In the genomic region with DNA sequence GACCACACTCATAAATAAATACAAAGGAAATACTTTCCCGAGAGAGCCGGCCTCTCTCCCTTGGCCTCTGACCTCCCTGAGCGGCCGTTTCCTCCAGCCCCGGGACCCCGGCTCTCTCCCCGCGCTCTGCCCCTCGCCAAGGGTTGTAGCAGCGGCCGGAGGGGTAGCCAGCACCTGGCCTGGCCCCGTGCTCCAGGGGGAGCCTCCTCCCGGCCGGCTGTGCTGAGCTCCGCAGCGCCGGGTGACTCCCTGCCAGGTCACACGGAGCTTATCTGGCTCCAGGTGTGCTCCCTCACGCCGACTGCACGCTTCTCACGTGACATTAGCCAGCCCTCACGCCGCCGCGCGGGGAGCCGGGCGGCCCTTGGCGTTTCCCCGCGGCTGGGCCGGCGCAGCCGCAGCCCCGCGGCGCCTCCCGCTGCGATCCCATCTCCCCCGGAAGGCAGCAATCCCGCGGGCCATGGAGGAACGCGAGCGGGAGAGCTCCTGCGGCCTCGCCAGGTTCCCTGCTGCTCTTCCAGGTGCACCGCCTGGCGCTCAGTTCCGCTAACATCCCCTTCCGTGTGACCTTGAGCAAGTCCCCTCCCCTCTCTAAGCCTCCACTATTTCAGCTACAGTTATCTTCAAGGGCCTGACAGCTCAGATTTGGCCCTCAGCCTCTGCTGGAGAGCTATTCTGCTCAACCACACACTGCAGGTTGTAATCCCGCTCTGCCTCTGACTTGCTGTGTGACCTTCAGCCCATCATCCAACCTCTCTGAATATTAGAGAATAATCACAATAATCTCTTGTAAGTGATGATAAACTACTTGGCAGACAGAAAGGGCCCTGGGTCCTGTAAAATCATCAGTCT, we compare ENCODE assay signal across 8 cellular contexts. TPM values are rescaled to one million over a fixed set of nuclear protein-coding genes. Genes with fewer than 3 reads are reported as not detected.
DNase-seq lines count a peak whose midpoint lies in the region; ATAC-seq and TF ChIP-seq lines count a peak whose summit lies in the region.

No MANE protein-coding gene starts in this region.

- no peaks in the 10 kb centered on the region for H3K27me3 ChIP-seq in endocrine pancreas (ENCODE audit: control insufficient read depth, insufficient read depth, low read length)

- no peak for TF ChIP-seq CTCF in activated CD8-positive, alpha-beta T cell treated with anti-CD3 and anti-CD28 coated beads for 36 hours (IDR thresholded peaks at IDR 0.05)
- no peak for TF ChIP-seq CTCF in mucosa of descending colon (IDR thresholded peaks at IDR 0.05)

- H3K9me3 Mint-ChIP-seq in activated CD8-positive, alpha-beta T cell treated with anti-CD3 and anti-CD28 coated beads for 36 hours = no peaks in the 10 kb centered on the region

- H3K4me3 Mint-ChIP-seq in activated CD8-positive, alpha-beta T cell treated with anti-CD3 and anti-CD28 coated beads for 36 hours = peak overlapping the region; percentile 79

- H3K4me3 ChIP-seq in endocrine pancreas (ENCODE audit: control insufficient read depth, insufficient read depth, low read length) (peak overlapping the region; percentile 27), mucosa of descending colon (peak overlapping the region; percentile 25)

- no peaks in the 10 kb centered on the region for H3K9me3 ChIP-seq in endocrine pancreas (ENCODE audit: control insufficient read depth, low read length)
- no peaks in the 10 kb centered on the region for H3K9me3 ChIP-seq in mucosa of descending colon

- CTCF ChIA-PET in activated CD8-positive, alpha-beta T cell treated with anti-CD3 and anti-CD28 coated beads for 36 hours (lab: Charles Lee) = interaction anchor here (0.9 to 10.1 kb wide), 13 partner anchors 10 to 193 kb away, joined by 3 to 355 read pairs (median 5); no protein-coding TSS in a partner anchor

- peak overlapping the region; percentile 63 for H3K9ac ChIP-seq in endocrine pancreas (ENCODE audit: control insufficient read depth, insufficient read depth, low read length)

- ATAC-seq in HG02885 (IDR thresholded peaks at IDR 0.05; ENCODE audit: poor library complexity, unreplicated experiment) = peak; percentile 54
- peak; percentile 40 for ATAC-seq in activated CD8-positive, alpha-beta T cell treated with anti-CD3 and anti-CD28 coated beads for 36 hours
- ATAC-seq in mucosa of descending colon = peak; percentile 65
- peak; percentile 26 for ATAC-seq in stimulated activated naive CD8-positive, alpha-beta T cell treated with anti-CD3 and anti-CD28 coated beads, Interleukin-15, Interleukin-2, amounts not matched to agents 100 U/mL and 50 U/mL, for 24 hours
- no peak for ATAC-seq in HG02571 (IDR thresholded peaks at IDR 0.05; ENCODE audit: unreplicated experiment)

- peaks cover 31% of the 10 kb centered on the region for H3K4me1 Mint-ChIP-seq in activated CD8-positive, alpha-beta T cell treated with anti-CD3 and anti-CD28 coated beads for 36 hours (ENCODE audit: low read depth)

- H3K27ac Mint-ChIP-seq in activated CD8-positive, alpha-beta T cell treated with anti-CD3 and anti-CD28 coated beads for 36 hours = peak overlapping the region; percentile 90

- intact Hi-C loops in activated CD8-positive, alpha-beta T cell treated with anti-CD3 and anti-CD28 coated beads for 36 hours (cut with micrococcal nuclease) = no loop called here
- intact Hi-C loops in mucosa of descending colon (cut with DNase I, micrococcal nuclease) = no loop called here

- H3K27me3 Mint-ChIP-seq in activated CD8-positive, alpha-beta T cell treated with anti-CD3 and anti-CD28 coated beads for 36 hours = no peaks in the 10 kb centered on the region

- H3K36me3 Mint-ChIP-seq in activated CD8-positive, alpha-beta T cell treated with anti-CD3 and anti-CD28 coated beads for 36 hours (ENCODE audit: low read depth) = no peaks in the 10 kb centered on the region

- H3K36me3 ChIP-seq in endocrine pancreas (ENCODE audit: control insufficient read depth, insufficient read depth, low read length) = no peaks in the 10 kb centered on the region
- no peaks in the 10 kb centered on the region for H3K36me3 ChIP-seq in mucosa of descending colon (ENCODE audit: low read depth)

- POLR2A ChIA-PET in activated CD8-positive, alpha-beta T cell treated with anti-CD3 and anti-CD28 coated beads for 36 hours (lab: Charles Lee) = interaction anchor here (1.0 to 7.9 kb wide), 8 partner anchors 13 to 224 kb away, joined by 3 to 65 read pairs (median 6); no protein-coding TSS in a partner anchor

- peaks cover 3% of the 10 kb centered on the region for H3K4me1 ChIP-seq in endocrine pancreas (ENCODE audit: control insufficient read depth, insufficient read depth, low read length)
- H3K4me1 ChIP-seq in mucosa of descending colon (ENCODE audit: low read depth) = peaks cover 29% of the 10 kb centered on the region

- DNase-seq in DMS153 treated with DMSO at 0.1 percent for 48 hours (lab: John Stamatoyannopoulos, UW; ENCODE audit: unreplicated experiment) = peak; percentile 50
- DNase-seq in NCI-H526 treated with DMSO at 0.1 percent for 48 hours (lab: John Stamatoyannopoulos, UW) = peak; percentile 82
- peak; percentile 61 for DNase-seq in activated CD8-positive, alpha-beta T cell treated with anti-CD3 and anti-CD28 coated beads for 36 hours
- DNase-seq in mucosa of descending colon = peak; percentile 83 to 87 (median 86)
- DNase-seq in stimulated activated naive CD8-positive, alpha-beta T cell treated with anti-CD3 and anti-CD28 coated beads, Interleukin-15, Interleukin-2, amounts not matched to agents 100 U/mL and 50 U/mL, for 24 hours = peak; percentile 55

RNA-seq across cellular contexts. Expression of a gene that starts 3.5 kb away (rescaled TPM):
- total RNA-seq in activated CD8-positive, alpha-beta T cell treated with anti-CD3 and anti-CD28 coated beads for 36 hours = 10 to 100 TPM; 27.5 to 29.4 TPM
- total RNA-seq in mucosa of descending colon = 100 to 1,000 TPM in 1 of 3 donors, 10 to 100 TPM in 2; 84.9 to 111 (median 93.3) TPM
